In the genomic region with DNA sequence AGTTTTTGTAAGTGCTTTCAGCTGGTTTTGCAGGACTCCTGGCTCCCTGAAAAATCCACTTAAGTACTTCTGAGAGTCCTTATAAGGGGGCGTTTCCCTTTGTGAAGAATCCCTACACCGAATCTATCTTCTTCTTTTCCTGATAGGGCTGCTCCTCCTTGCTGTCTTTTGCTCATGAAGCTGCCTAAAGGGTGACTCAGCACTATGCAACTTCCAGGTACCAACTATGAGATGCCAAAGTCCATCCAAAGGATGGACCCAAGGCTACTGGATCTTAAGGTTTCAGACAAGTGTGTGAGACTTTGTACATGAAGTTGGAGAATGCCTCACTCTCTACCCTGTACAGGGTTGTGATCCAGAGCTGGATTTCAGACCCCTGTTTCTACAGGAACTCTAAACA, we compare ENCODE assay signal across 17 cellular contexts.
"Had no signal": no experiment of that assay in that cellular context is flagged by ENCODE, and none has a peak within 500 bp of the region (broad histone marks: within the 10 kb centered on the region; RNA-seq: fewer than 3 reads in every experiment).

No MANE protein-coding gene starts in this region.

- FAIRE-seq: endothelial cell of umbilical vein had no signal

- H3K9me3 ChIP-seq: body of pancreas, transverse colon had no signal

- H3K4me2 ChIP-seq: smooth muscle cell had no signal

- H3K27me3 ChIP-seq: body of pancreas, transverse colon had no signal

- H3K36me3 ChIP-seq: transverse colon had no signal

- DNase-seq: activated CD4-positive, alpha-beta T cell treated with anti-CD3 and anti-CD28 coated beads for 4 hours; activated CD8-positive, alpha-beta T cell treated with anti-CD3 and anti-CD28 coated beads for 36 hours; activated effector memory CD4-positive, alpha-beta T cell treated with anti-CD3 and anti-CD28 coated beads, Interleukin-2, amount 50 U/mL, for 16 hours; activated T-cell treated with anti-CD3 and anti-CD28 coated beads, Interleukin-2, amount 50 U/mL, for 4 hours; amniotic stem cell; body of pancreas; central memory CD4-positive, alpha-beta T cell; effector CD8-positive, alpha-beta T cell; foreskin fibroblast; right cardiac atrium; stimulated activated naive CD8-positive, alpha-beta T cell treated with anti-CD3 and anti-CD28 coated beads, Interleukin-15, Interleukin-2, amounts not matched to agents 100 U/mL and 50 U/mL, for 24 hours; T-helper 2 cell; transverse colon had no signal

- ATAC-seq: activated CD8-positive, alpha-beta T cell treated with anti-CD3 and anti-CD28 coated beads for 36 hours; activated naive CD4-positive, alpha-beta T cell treated with anti-CD3 and anti-CD28 coated beads, Interleukin-2, amount 50 U/mL, for 72 hours; activated T-cell treated with anti-CD3 and anti-CD28 coated beads, Interleukin-2, amount 50 U/mL, for 4 hours; body of pancreas; right cardiac atrium; stimulated activated naive CD8-positive, alpha-beta T cell treated with anti-CD3 and anti-CD28 coated beads, Interleukin-15, Interleukin-2, amounts not matched to agents 100 U/mL and 50 U/mL, for 24 hours had no signal

- H3K4me1 ChIP-seq: body of pancreas, transverse colon had no signal

- H3K27ac ChIP-seq: body of pancreas, coronary artery had no signal

- H3K4me3 ChIP-seq: body of pancreas, coronary artery, smooth muscle cell, transverse colon had no signal
